26 cellular contexts compared by ENCODE assay signal in the genomic region with DNA sequence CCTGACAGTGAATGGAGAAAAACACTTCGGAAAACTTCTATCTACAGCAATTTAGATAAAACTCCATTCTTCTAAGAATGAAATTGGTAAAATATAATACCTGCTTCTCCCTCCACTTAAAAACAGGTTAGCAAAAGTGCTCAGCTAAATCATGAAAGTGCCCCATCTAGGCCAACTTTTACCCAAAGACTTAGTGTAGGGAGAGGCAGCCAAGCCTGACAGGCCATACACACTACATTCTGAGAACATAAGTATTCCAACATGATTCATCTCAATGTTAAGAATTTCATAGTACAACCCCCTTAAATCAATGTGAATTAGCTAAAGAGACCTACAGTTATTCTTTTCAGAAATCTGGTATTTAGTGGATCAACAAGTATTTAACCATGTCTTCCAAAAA. TPM values are rescaled to one million over a fixed set of nuclear protein-coding genes. Genes with fewer than 3 reads are reported as not detected.
A peak's percentile ranks its signal among the peaks of the same experiment; 100 is the strongest.
DNase-seq lines count a peak whose midpoint lies in the region; ATAC-seq and TF ChIP-seq lines count a peak whose summit lies in the region.
"Had no signal": no experiment of that assay in that cellular context is flagged by ENCODE, and none has a peak within 500 bp of the region (broad histone marks: within the 10 kb centered on the region; RNA-seq: fewer than 3 reads in every experiment).

No MANE protein-coding gene starts in this region.

- H4K8ac ChIP-seq in IMR-90 (ENCODE audit: low read depth in 2 of 2, low read length in 2 of 2) = no peak overlapping the region

- no peak overlapping the region for H2BK120ac ChIP-seq in IMR-90 (ENCODE audit: low read depth, low read length)

- no peak overlapping the region for H2BK15ac ChIP-seq in IMR-90 (ENCODE audit: low read depth, low read length)

- no peak overlapping the region for H2BK20ac ChIP-seq in IMR-90 (ENCODE audit: low read depth, low read length)

- CTCF ChIA-PET in IMR-90 (lab: Yijun Ruan, JAX) = no interaction called here

- H3K27ac Mint-ChIP-seq in natural killer cell (peak overlapping the region; percentile 47 to 76), chondrocyte (ENCODE audit: unreplicated experiment) (peak overlapping the region; percentile 32)
- H3K27ac Mint-ChIP-seq in natural killer cell treated with Interleukin-12 subunit alpha and Interleukin-12 subunit beta and Interleukin-15 and Interleukin-18, amount 100 ng/mL, for 72 hours = peak overlapping the region in 1 of 2 donors; percentile 53
- H3K27ac Mint-ChIP-seq: activated naive CD8-positive, alpha-beta T cell treated with anti-CD3 and anti-CD28 coated beads, Interleukin-2, amount 50 U/mL, for 24 hours had no signal

- H3K18ac ChIP-seq in IMR-90 (ENCODE audit: low read depth, low read length) = no peak overlapping the region

- peaks cover 12% of the 10 kb centered on the region for H3K36me3 Mint-ChIP-seq in natural killer cell
- H3K36me3 Mint-ChIP-seq in natural killer cell treated with Interleukin-12 subunit alpha and Interleukin-12 subunit beta and Interleukin-15 and Interleukin-18, amount 100 ng/mL, for 72 hours = peaks cover 13% of the 10 kb centered on the region
- peaks cover 4% of the 10 kb centered on the region for H3K36me3 Mint-ChIP-seq in chondrocyte (ENCODE audit: low read depth)

- no peak overlapping the region for H2AK9ac ChIP-seq in IMR-90 (replicated peaks; ENCODE audit: low read depth, low read length, poor library complexity)

- H3K9me3 ChIP-seq in IMR-90 (ENCODE audit: control insufficient read depth, insufficient read depth, low read length) (no peaks in the 10 kb centered on the region), heart left ventricle (peaks cover 0 to 4% (median 0%) of the 10 kb centered on the region in 12 donors), BE2C (no peaks in the 10 kb centered on the region)
- H3K9me3 ChIP-seq: A549, Caco-2, suprapubic skin had no signal

- TF ChIP-seq CTCF in natural killer cell (IDR thresholded peaks at IDR 0.05) (no peak), IMR-90 (conservative IDR thresholded peaks at IDR 0.05; ENCODE audit: low read depth, low read length) (no peak), chondrocyte (IDR thresholded peaks at IDR 0.05) (no peak), heart left ventricle (IDR thresholded peaks at IDR 0.05) (no peak), BE2C (IDR thresholded peaks at IDR 0.05; ENCODE audit: low read depth, low read length) (no peak)

- H2BK5ac ChIP-seq in IMR-90 (ENCODE audit: low read depth, low read length, poor library complexity, severe bottlenecking) = no peak overlapping the region

- no peaks in the 10 kb centered on the region for H3K27me3 Mint-ChIP-seq in natural killer cell (ENCODE audit: low read depth in 2 of 2)
- H3K27me3 Mint-ChIP-seq in natural killer cell treated with Interleukin-12 subunit alpha and Interleukin-12 subunit beta and Interleukin-15 and Interleukin-18, amount 100 ng/mL, for 72 hours = no peaks in the 10 kb centered on the region
- H3K27me3 Mint-ChIP-seq in chondrocyte (ENCODE audit: low read depth) = no peaks in the 10 kb centered on the region
- H3K27me3 Mint-ChIP-seq: activated naive CD8-positive, alpha-beta T cell treated with anti-CD3 and anti-CD28 coated beads, Interleukin-2, amount 50 U/mL, for 24 hours had no signal

- no peak overlapping the region for H3K9ac ChIP-seq in IMR-90 (ENCODE audit: low read depth, low read length)
- H3K9ac ChIP-seq: GM23248 had no signal

- WGBS in IMR-90 (ENCODE audit: extremely low coverage in 2 of 2, insufficient read length in 1 of 2), 2 experiments = no CpG with 5 or more reads among the region's 1 CpG
- WGBS in heart left ventricle, 4 donors = 89 to 95% (median 94%) methylated on average over 1 of the region's 1 CpG

- no peak overlapping the region for H3K4me3 Mint-ChIP-seq in natural killer cell
- no peak overlapping the region for H3K4me3 Mint-ChIP-seq in natural killer cell treated with Interleukin-12 subunit alpha and Interleukin-12 subunit beta and Interleukin-15 and Interleukin-18, amount 100 ng/mL, for 72 hours
- H3K4me3 Mint-ChIP-seq in chondrocyte (ENCODE audit: unreplicated experiment) = no peak overlapping the region
- H3K4me3 Mint-ChIP-seq: activated naive CD8-positive, alpha-beta T cell treated with anti-CD3 and anti-CD28 coated beads, Interleukin-2, amount 50 U/mL, for 24 hours had no signal

- TF ChIP-seq RAD21 in IMR-90 (IDR thresholded peaks at IDR 0.05; ENCODE audit: low read length) = no peak

- H3K4me1 Mint-ChIP-seq in natural killer cell (peaks cover 73 to 76% of the 10 kb centered on the region in 2 donors), chondrocyte (ENCODE audit: low read depth) (peaks cover 62% of the 10 kb centered on the region)
- peaks cover 66 to 71% of the 10 kb centered on the region in 2 donors for H3K4me1 Mint-ChIP-seq in natural killer cell treated with Interleukin-12 subunit alpha and Interleukin-12 subunit beta and Interleukin-15 and Interleukin-18, amount 100 ng/mL, for 72 hours (ENCODE audit: low read depth in 2 of 2)

- no peak overlapping the region for H3K56ac ChIP-seq in IMR-90 (ENCODE audit: extremely low read depth, insufficient read depth, low read length)

- TF ChIP-seq POLR2A in IMR-90 (IDR thresholded peaks at IDR 0.05; ENCODE audit: low read depth, low read length) (no peak), heart left ventricle (IDR thresholded peaks at IDR 0.05) (no peak)

- H3K4ac ChIP-seq in IMR-90 (ENCODE audit: low read depth, low read length) = no peak overlapping the region

- dilution Hi-C loops in IMR-90 (cut with HindIII; ENCODE audit: low sequenced_read_pairs, unreplicated experiment) = no loop called here

- no peak overlapping the region for H2AFZ ChIP-seq in IMR-90 (replicated peaks; ENCODE audit: low read length, poor library complexity)
- H2AFZ ChIP-seq: GM23248 had no signal

- H3K14ac ChIP-seq in IMR-90 (replicated peaks; ENCODE audit: low read depth, low read length) = no peak overlapping the region

- POLR2A ChIA-PET in IMR-90 (lab: Charles Lee; ENCODE audit: unreplicated experiment) = no interaction called here

- no peak overlapping the region for H4K91ac ChIP-seq in IMR-90 (ENCODE audit: insufficient read depth, low read depth, low read length)

- no peak overlapping the region for H2AK5ac ChIP-seq in IMR-90 (ENCODE audit: low read depth, low read length)

- H3K4me1 ChIP-seq in IMR-90 (ENCODE audit: control insufficient read depth, insufficient read depth, low read length) (0 out of 2 replicates have a peak, but pooled peaks cover under 1% of the 10 kb centered on the region), heart left ventricle (peaks cover 0 to 32% (median 20%) of the 10 kb centered on the region in 12 donors), BE2C (no peaks in the 10 kb centered on the region; the same call in 1 of the 2 replicates)
- H3K4me1 ChIP-seq: A549 had no signal

- ATAC-seq in natural killer cell (no peak), IMR-90 (ENCODE audit: low read depth) (0 out of 2 replicates have a peak, but pooled peaks have one; percentile 24), HG03139 (IDR thresholded peaks at IDR 0.05; ENCODE audit: unreplicated experiment) (no peak), heart left ventricle (no peak)
- ATAC-seq in natural killer cell treated with Interleukin-12 subunit alpha and Interleukin-12 subunit beta and Interleukin-15 and Interleukin-18, amount 100 ng/mL, for 72 hours = no peak
- ATAC-seq: A549; activated naive CD8-positive, alpha-beta T cell treated with anti-CD3 and anti-CD28 coated beads, Interleukin-2, amount 50 U/mL, for 24 hours had no signal

- H3K4me2 ChIP-seq in IMR-90 (ENCODE audit: low read depth, low read length) = no peak overlapping the region
- H3K4me2 ChIP-seq: A549 had no signal

- H3K9me3 Mint-ChIP-seq in natural killer cell (peaks cover 0 to 2% of the 10 kb centered on the region in 2 donors), chondrocyte (ENCODE audit: low read depth) (no peaks in the 10 kb centered on the region)
- H3K9me3 Mint-ChIP-seq in natural killer cell treated with Interleukin-12 subunit alpha and Interleukin-12 subunit beta and Interleukin-15 and Interleukin-18, amount 100 ng/mL, for 72 hours = peaks cover 3% of the 10 kb centered on the region

- intact Hi-C loops in natural killer cell (cut with micrococcal nuclease) = loop anchor here (10.0 kb wide), 1 partner anchor 46 kb away; no protein-coding TSS in a partner anchor
- intact Hi-C loops in IMR-90 (cut with micrococcal nuclease) = no loop called here
- intact Hi-C loops in heart left ventricle (cut with DNase I) = no loop called here

- H3K27me3 ChIP-seq in IMR-90 (ENCODE audit: control insufficient read depth, insufficient read depth, low read length) = no peaks in the 10 kb centered on the region
- no peaks in the 10 kb centered on the region for H3K27me3 ChIP-seq in heart left ventricle
- H3K27me3 ChIP-seq in BE2C = no peaks in the 10 kb centered on the region
- H3K27me3 ChIP-seq: suprapubic skin had no signal

- peaks cover 32 to 53% of the 10 kb centered on the region in 2 experiments for H3K79me1 ChIP-seq in IMR-90 (ENCODE audit: low read depth in 1 of 2, low read length in 2 of 2)

- no TSS peak for BruUV-seq in IMR-90 (replicated peaks; lab: Mats Ljungman, UMichigan)

- peaks cover 5% of the 10 kb centered on the region; the same call in 1 of the 2 replicates for H3K9me1 ChIP-seq in IMR-90 (ENCODE audit: insufficient read depth, low read length)

- no peak overlapping the region for H3K23ac ChIP-seq in IMR-90 (ENCODE audit: low read depth, low read length)

- no peak overlapping the region for H4K5ac ChIP-seq in IMR-90 (ENCODE audit: low read depth, low read length)

- H3K4me3 ChIP-seq in IMR-90 (ENCODE audit: insufficient read depth, low read depth, low read length) = no peak overlapping the region
- H3K4me3 ChIP-seq in heart left ventricle = no peak overlapping the region
- no peak overlapping the region for H3K4me3 ChIP-seq in BE2C (ENCODE audit: low read depth, low read length)
- H3K4me3 ChIP-seq: A549, GM23248, skin epidermis, suprapubic skin had no signal

- DNase-seq in natural killer cell (no peak), IMR-90 (no peak), chondrocyte (ENCODE audit: low spot score) (no peak), heart left ventricle (no peak), BE2C (no peak)
- DNase-seq in natural killer cell treated with Interleukin-12 subunit alpha and Interleukin-12 subunit beta and Interleukin-15 and Interleukin-18, amount 100 ng/mL, for 72 hours (ENCODE audit: low spot score) = no peak
- no peak for DNase-seq in stimulated activated CD8-positive, alpha-beta memory T cell treated with anti-CD3 and anti-CD28 coated beads, Interleukin-4, amount 100 ng/mL, for 48 hours
- DNase-seq: activated CD4-positive, alpha-beta T cell treated with anti-CD3 and anti-CD28 coated beads, Interleukin-2, amount 50 U/mL, for 4 hours; activated CD8-positive, alpha-beta memory T cell treated with anti-CD3 and anti-CD28 coated beads, Interleukin-2, amount 50 U/mL, for 48 hours; activated effector memory CD4-positive, alpha-beta T cell treated with anti-CD3 and anti-CD28 coated beads, Interleukin-2, amount 50 U/mL, for 16 hours; activated naive CD8-positive, alpha-beta T cell treated with anti-CD3 and anti-CD28 coated beads, Interleukin-2, amount 50 U/mL, for 24 hours; Caco-2; DND-41; GM23248; head of caudate nucleus; mammary epithelial cell; NCI-H1105; NCI-H2029; NCI-H226; nucleus accumbens; T-helper 9 cell had no signal

- H3K27ac ChIP-seq in IMR-90 (ENCODE audit: insufficient read depth, low read length) (no peak overlapping the region), heart left ventricle (no peak overlapping the region)
- H3K27ac ChIP-seq: A549, epithelial cell of prostate, GM23248, suprapubic skin had no signal

- in situ Hi-C loops in IMR-90 (cut with MboI; ENCODE audit: low sequenced_read_pairs) = no loop called here

- peaks cover 3% of the 10 kb centered on the region for H3K36me3 ChIP-seq in IMR-90 (ENCODE audit: control insufficient read depth, insufficient read depth, low read length)
- H3K36me3 ChIP-seq in heart left ventricle = no peaks in the 10 kb centered on the region
- peaks cover 5% of the 10 kb centered on the region for H3K36me3 ChIP-seq in BE2C
- H3K36me3 ChIP-seq: suprapubic skin had no signal

- H4K20me1 ChIP-seq in IMR-90 (ENCODE audit: insufficient read depth, low read length) = peaks cover 23% of the 10 kb centered on the region

RNA-seq across cellular contexts. Expression of gene FAM3C, which starts 7.2 kb away (rescaled TPM):
- 10 to 100 TPM; 24.3 to 42.1 (median 37.0) TPM for total RNA-seq in natural killer cell
- total RNA-seq in natural killer cell treated with Interleukin-12 subunit alpha and Interleukin-12 subunit beta and Interleukin-15 and Interleukin-18, amount 100 ng/mL, for 72 hours = 10 to 100 TPM; 52.5 to 71.4 TPM
- 11.5 and 35.0 TPM in 2 replicates for total RNA-seq in IMR-90 (2012; rRNA removed)
- polyA plus RNA-seq in IMR-90 (2012; rRNA removed) = 33.9 and 45.8 TPM in 2 replicates
- polyA plus RNA-seq in IMR-90 (2012; cell fraction: cytosol; rRNA removed) = 10.7 and 13.2 TPM in 2 replicates
- 2.5 and 27.8 TPM in 2 replicates for polyA plus RNA-seq in IMR-90 (2012; cell fraction: nucleus; rRNA removed; ENCODE audit: low replicate concordance)
- 36.7 to 52.9 TPM (median 38.6 TPM) in 3 replicates for total RNA-seq in chondrocyte
- total RNA-seq in heart left ventricle = 10 to 100 TPM; 35.7 to 52.1 (median 45.3) TPM
- polyA plus RNA-seq in heart left ventricle = 10 to 100 TPM; 20.6 to 97.2 TPM
- polyA plus RNA-seq in BE2C (2012; ENCODE audit: insufficient read depth, insufficient read length, low read depth) = 30.0 TPM
